In the genomic region with DNA sequence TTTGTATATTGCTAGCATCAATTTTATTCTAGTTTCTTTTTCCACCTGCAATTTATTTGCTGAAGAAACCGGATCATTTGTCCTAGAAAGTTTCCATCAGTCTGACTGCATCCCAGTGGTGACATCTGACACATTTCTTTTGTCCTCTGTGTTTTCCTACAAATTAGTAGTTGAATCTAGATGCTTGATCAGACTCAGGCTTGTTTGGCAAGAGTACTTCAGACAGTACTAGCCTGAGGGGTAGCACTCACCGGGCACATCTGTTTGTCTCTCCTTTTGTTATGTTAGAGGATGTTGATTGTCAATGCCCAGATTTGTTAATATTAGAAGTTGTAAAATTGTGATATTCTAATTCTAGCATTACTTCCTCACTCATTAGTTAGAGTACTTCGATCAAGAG, we compare ENCODE assay signal across 24 cellular contexts.
DNase-seq lines count a peak whose midpoint lies in the region; ATAC-seq, FAIRE-seq and TF ChIP-seq lines count a peak whose summit lies in the region.
"Had no signal": no experiment of that assay in that cellular context is flagged by ENCODE, and none has a peak within 500 bp of the region (broad histone marks: within the 10 kb centered on the region; RNA-seq: fewer than 3 reads in every experiment).

No MANE protein-coding gene starts in this region.

- no peak for TF ChIP-seq CTCF in WTC11 (IDR thresholded peaks at IDR 0.05)
- no peak for TF ChIP-seq CTCF in A673 (conservative IDR thresholded peaks at IDR 0.05; ENCODE audit: low read depth, low read length)

- no peaks in the 10 kb centered on the region for H3K36me3 ChIP-seq in A673 (ENCODE audit: insufficient read depth, low read length, poor library complexity, severe bottlenecking)

- H3K27me3 Mint-ChIP-seq in WTC11 (ENCODE audit: low read depth): no peaks in the 10 kb centered on the region
- H3K27me3 Mint-ChIP-seq: central memory CD8-positive, alpha-beta T cell had no signal

- H3K4me3 ChIP-seq in A673 (ENCODE audit: low read depth, low read length, poor library complexity, severe bottlenecking): no peak overlapping the region
- H3K4me3 ChIP-seq: GM23248, left lung, stomach, tibial artery had no signal

- no peaks in the 10 kb centered on the region for H3K27me3 ChIP-seq in A673 (replicated peaks; ENCODE audit: insufficient read depth, low read depth, low read length, poor library complexity)
- H3K27me3 ChIP-seq: left lung, stomach, tibial artery had no signal

- no peak overlapping the region for H3K4me3 Mint-ChIP-seq in WTC11
- H3K4me3 Mint-ChIP-seq: central memory CD8-positive, alpha-beta T cell; immature natural killer cell had no signal

- CTCF ChIA-PET in WTC11 (lab: Charles Lee) (interaction anchor here (0.6 kb wide), 1 partner anchor 169 kb away, joined by 3 read pairs; no protein-coding TSS in a partner anchor), A673 (lab: Charles Lee) (no interaction called here)

- peaks cover 8% of the 10 kb centered on the region for H3K4me1 ChIP-seq in A673 (ENCODE audit: insufficient read depth, low read length, poor library complexity, severe bottlenecking)
- H3K4me1 ChIP-seq: left lung, stomach, tibial artery had no signal

- peaks cover 41% of the 10 kb centered on the region for H3K9me3 Mint-ChIP-seq in WTC11
- H3K9me3 Mint-ChIP-seq: central memory CD8-positive, alpha-beta T cell; immature natural killer cell had no signal

- H3K27ac Mint-ChIP-seq in WTC11: peak overlapping the region; percentile 61
- H3K27ac Mint-ChIP-seq: immature natural killer cell had no signal

- intact Hi-C loops in A673 (cut with micrococcal nuclease; ENCODE audit: unreplicated experiment): no loop called here

- no peak for ATAC-seq in WTC11
- ATAC-seq: left lung, right cardiac atrium had no signal

- peak; percentile 45 for DNase-seq in COLO668 (lab: John Stamatoyannopoulos, UW; ENCODE audit: unreplicated experiment)
- DNase-seq in ELR (ENCODE audit: low read depth): peak; percentile 13
- peak; percentile 72 for DNase-seq in NCI-H2196 (lab: John Stamatoyannopoulos, UW; ENCODE audit: unreplicated experiment)
- DNase-seq in WTC11 (ENCODE audit: low spot score): no peak
- DNase-seq in A673 (ENCODE audit: low spot score): no peak
- no peak for DNase-seq in G401 (ENCODE audit: low spot score)
- no peak for DNase-seq in RCC 7860 (ENCODE audit: low spot score)
- DNase-seq: activated CD4-positive, alpha-beta T cell treated with anti-CD3 and anti-CD28 coated beads for 48 hours; activated gamma-delta T cell treated with Interleukin-2 at 50 U/mL for 16 hours; activated T-cell treated with anti-CD3 and anti-CD28 coated beads, Interleukin-2, amount 50 U/mL, for 1 hour; dermis blood vessel endothelial cell; DMS79 treated with DMSO at 0.1 percent for 48 hours; GM23248; hypothalamus; immature natural killer cell; left lung; posterior cingulate gyrus; right cardiac atrium; stimulated activated CD4-positive, alpha-beta T cell treated with anti-CD3 and anti-CD28 coated beads, Interleukin-2, amount 100 ng/mL, for 24 hours; stomach; T-helper 9 cell; tibial artery had no signal

- peaks cover 7% of the 10 kb centered on the region for H3K4me1 Mint-ChIP-seq in WTC11
- H3K4me1 Mint-ChIP-seq: central memory CD8-positive, alpha-beta T cell; immature natural killer cell had no signal

- POLR2A ChIA-PET in WTC11 (lab: Charles Lee) (no interaction called here), A673 (lab: Charles Lee; ENCODE audit: low non-redundant PET) (no interaction called here)

- peaks cover 36% of the 10 kb centered on the region for H3K36me3 Mint-ChIP-seq in WTC11

- no peak for FAIRE-seq in RCC 7860 (lab: Jason Lieb, UNC)

- peaks cover 3% of the 10 kb centered on the region for H3K9me3 ChIP-seq in A673 (ENCODE audit: low read depth, low read length, poor library complexity, severe bottlenecking)
- H3K9me3 ChIP-seq: left lung, tibial artery had no signal

- in situ Hi-C loops in G401 (cut with HindIII; ENCODE audit: low sequenced_read_pairs): no loop called here

- no TSS peak for BruUV-seq in A673 (replicated peaks; lab: Mats Ljungman, UMichigan)

- no peak overlapping the region for H3K27ac ChIP-seq in A673 (ENCODE audit: low read depth, low read length, poor library complexity, severe bottlenecking)
- H3K27ac ChIP-seq: GM23248, left lung, stomach, tibial artery, VCaP had no signal

TF ChIP-seq in WTC11, 78 proteins besides CTCF, POLR2A, EP300 and RAD21:
- TF ChIP-seq ETV6 (CRISPR knock-in tag; IDR thresholded peaks at IDR 0.05) (no peak), NR2C2 (CRISPR knock-in tag; IDR thresholded peaks at IDR 0.05) (no peak), GABPB1 (CRISPR knock-in tag; IDR thresholded peaks at IDR 0.05) (no peak), FOXP1 (CRISPR knock-in tag; IDR thresholded peaks at IDR 0.05; ENCODE audit: borderline replicate concordance) (no peak), ZNF671 (CRISPR knock-in tag; IDR thresholded peaks at IDR 0.05) (no peak), FOXJ3 (CRISPR knock-in tag; IDR thresholded peaks at IDR 0.05; ENCODE audit: borderline replicate concordance) (no peak), MXD4 (CRISPR knock-in tag; IDR thresholded peaks at IDR 0.05; ENCODE audit: borderline replicate concordance) (no peak), ESRRA (CRISPR knock-in tag; IDR thresholded peaks at IDR 0.05; ENCODE audit: borderline replicate concordance) (no peak), ZNF317 (CRISPR knock-in tag; IDR thresholded peaks at IDR 0.05; ENCODE audit: borderline replicate concordance, low read depth) (no peak), CREM (CRISPR knock-in tag; IDR thresholded peaks at IDR 0.05) (no peak), ZNF263 (CRISPR knock-in tag; IDR thresholded peaks at IDR 0.05; ENCODE audit: low read depth) (no peak)
- TF ChIP-seq, protein P1, sequence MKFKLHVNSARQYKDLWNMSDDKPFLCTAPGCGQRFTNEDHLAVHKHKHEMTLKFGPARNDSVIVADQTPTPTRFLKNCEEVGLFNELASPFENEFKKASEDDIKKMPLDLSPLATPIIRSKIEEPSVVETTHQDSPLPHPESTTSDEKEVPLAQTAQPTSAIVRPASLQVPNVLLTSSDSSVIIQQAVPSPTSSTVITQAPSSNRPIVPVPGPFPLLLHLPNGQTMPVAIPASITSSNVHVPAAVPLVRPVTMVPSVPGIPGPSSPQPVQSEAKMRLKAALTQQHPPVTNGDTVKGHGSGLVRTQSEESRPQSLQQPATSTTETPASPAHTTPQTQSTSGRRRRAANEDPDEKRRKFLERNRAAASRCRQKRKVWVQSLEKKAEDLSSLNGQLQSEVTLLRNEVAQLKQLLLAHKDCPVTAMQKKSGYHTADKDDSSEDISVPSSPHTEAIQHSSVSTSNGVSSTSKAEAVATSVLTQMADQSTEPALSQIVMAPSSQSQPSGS (CRISPR knock-in tag; IDR thresholded peaks at IDR 0.05; ENCODE audit: borderline replicate concordance, low read depth): no peak
- TF ChIP-seq, protein P2, sequence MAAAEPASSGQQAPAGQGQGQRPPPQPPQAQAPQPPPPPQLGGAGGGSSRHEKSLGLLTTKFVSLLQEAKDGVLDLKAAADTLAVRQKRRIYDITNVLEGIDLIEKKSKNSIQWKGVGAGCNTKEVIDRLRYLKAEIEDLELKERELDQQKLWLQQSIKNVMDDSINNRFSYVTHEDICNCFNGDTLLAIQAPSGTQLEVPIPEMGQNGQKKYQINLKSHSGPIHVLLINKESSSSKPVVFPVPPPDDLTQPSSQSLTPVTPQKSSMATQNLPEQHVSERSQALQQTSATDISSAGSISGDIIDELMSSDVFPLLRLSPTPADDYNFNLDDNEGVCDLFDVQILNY (CRISPR knock-in tag; IDR thresholded peaks at IDR 0.05): no peak
- TF ChIP-seq, protein P3, sequence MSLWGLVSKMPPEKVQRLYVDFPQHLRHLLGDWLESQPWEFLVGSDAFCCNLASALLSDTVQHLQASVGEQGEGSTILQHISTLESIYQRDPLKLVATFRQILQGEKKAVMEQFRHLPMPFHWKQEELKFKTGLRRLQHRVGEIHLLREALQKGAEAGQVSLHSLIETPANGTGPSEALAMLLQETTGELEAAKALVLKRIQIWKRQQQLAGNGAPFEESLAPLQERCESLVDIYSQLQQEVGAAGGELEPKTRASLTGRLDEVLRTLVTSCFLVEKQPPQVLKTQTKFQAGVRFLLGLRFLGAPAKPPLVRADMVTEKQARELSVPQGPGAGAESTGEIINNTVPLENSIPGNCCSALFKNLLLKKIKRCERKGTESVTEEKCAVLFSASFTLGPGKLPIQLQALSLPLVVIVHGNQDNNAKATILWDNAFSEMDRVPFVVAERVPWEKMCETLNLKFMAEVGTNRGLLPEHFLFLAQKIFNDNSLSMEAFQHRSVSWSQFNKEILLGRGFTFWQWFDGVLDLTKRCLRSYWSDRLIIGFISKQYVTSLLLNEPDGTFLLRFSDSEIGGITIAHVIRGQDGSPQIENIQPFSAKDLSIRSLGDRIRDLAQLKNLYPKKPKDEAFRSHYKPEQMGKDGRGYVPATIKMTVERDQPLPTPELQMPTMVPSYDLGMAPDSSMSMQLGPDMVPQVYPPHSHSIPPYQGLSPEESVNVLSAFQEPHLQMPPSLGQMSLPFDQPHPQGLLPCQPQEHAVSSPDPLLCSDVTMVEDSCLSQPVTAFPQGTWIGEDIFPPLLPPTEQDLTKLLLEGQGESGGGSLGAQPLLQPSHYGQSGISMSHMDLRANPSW (CRISPR knock-in tag; conservative IDR thresholded peaks at IDR 0.05; ENCODE audit: low read depth): no peak
- TF ChIP-seq, protein P4, sequence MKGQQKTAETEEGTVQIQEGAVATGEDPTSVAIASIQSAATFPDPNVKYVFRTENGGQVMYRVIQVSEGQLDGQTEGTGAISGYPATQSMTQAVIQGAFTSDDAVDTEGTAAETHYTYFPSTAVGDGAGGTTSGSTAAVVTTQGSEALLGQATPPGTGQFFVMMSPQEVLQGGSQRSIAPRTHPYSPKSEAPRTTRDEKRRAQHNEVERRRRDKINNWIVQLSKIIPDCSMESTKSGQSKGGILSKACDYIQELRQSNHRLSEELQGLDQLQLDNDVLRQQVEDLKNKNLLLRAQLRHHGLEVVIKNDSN (CRISPR knock-in tag; IDR thresholded peaks at IDR 0.05): no peak

Comparison
In these comparisons a context has a peak if more than half of its experiments do, and no peak if none do; other contexts are left out.
1. DNase-seq: peak in COLO668 (single experiment), ELR (single experiment) and NCI-H2196 (single experiment); none in WTC11 (single experiment), A673 (single experiment), G401 (single experiment) and RCC 7860 (single experiment).